In the genomic region with DNA sequence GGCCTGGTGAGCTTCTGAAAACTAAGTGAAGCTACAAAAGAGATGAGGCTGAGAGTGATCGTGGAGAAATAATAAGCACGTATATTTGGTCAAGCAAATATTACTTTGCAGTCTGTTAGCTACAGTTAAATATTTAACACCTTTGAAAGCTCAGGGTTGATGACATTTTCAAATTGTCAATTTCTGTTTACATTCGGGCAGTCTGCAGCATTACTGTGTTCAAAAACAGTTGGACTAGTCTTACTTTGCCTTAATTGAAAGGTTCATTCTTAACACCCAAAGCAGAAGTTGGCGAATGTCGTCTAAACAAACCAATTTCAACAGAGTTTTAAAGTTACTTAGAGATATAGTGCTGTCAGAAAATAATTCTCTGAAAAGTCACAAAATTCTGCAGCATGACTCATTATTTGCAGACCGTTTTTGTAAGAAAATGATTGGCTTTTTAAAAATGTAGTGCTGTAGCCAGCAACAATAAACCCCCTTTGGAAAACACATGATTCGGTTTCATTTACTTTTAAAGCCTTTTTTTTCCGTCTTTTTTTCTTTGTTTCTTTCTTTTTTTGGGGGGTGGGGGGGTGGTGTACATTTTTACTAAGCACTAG, we compare ENCODE assay signal across 13 cellular contexts.
DNase-seq lines count a peak whose midpoint lies in the region; ATAC-seq, FAIRE-seq and TF ChIP-seq lines count a peak whose summit lies in the region.
"Had no signal": no experiment of that assay in that cellular context is flagged by ENCODE, and none has a peak within 500 bp of the region (broad histone marks: within the 10 kb centered on the region; RNA-seq: fewer than 3 reads in every experiment).

No MANE protein-coding gene starts in this region.

- no peaks in the 10 kb centered on the region for H3K9me3 ChIP-seq in A549

- 7% methylated on average over 8 of the region's 8 CpGs for WGBS in A549 (ENCODE audit: missing lambda C conversion rate)

- CTCF ChIA-PET in A549 (lab: Yijun Ruan, JAX): no interaction called here

- TF ChIP-seq CTCF in A549 (IDR thresholded peaks at IDR 0.05): no peak
- no peak for TF ChIP-seq CTCF in cardiac fibroblast (IDR thresholded peaks at IDR 0.05; ENCODE audit: low read depth, low read length)
- TF ChIP-seq CTCF in natural killer cell (IDR thresholded peaks at IDR 0.05): no peak

- no peak for TF ChIP-seq EP300 in A549 (IDR thresholded peaks at IDR 0.05)

- no peaks in the 10 kb centered on the region for H3K27me3 Mint-ChIP-seq in natural killer cell (ENCODE audit: low read depth in 2 of 2)

- no peak overlapping the region for H3K27ac Mint-ChIP-seq in natural killer cell

- peak overlapping the region; percentile 63 for H3K4me2 ChIP-seq in A549

- peak overlapping the region in 1 of 2 experiments; percentile 32; a peak in 2 of 6 replicates for H3K27ac ChIP-seq in A549

- H3K36me3 Mint-ChIP-seq in natural killer cell: no peaks in the 10 kb centered on the region

- H3K4me1 ChIP-seq in A549: peaks cover 15% of the 10 kb centered on the region; the same call in 2 of the 3 replicates

- intact Hi-C loops in natural killer cell (cut with micrococcal nuclease): no loop called here

- no peak for TF ChIP-seq RAD21 in A549 (conservative IDR thresholded peaks at IDR 0.05 in 1 of 2, IDR thresholded peaks at IDR 0.05 in 1 of 2)

- H3K9me3 Mint-ChIP-seq in natural killer cell: peaks cover 0 to 2% of the 10 kb centered on the region in 2 donors

- POLR2A ChIA-PET in A549 (lab: Yijun Ruan, JAX): no interaction called here

- H3K4me3 ChIP-seq in A549: no peak overlapping the region
- H3K4me3 ChIP-seq in cardiac fibroblast (replicated peaks in 1 of 2; ENCODE audit: low read depth in 2 of 2, low read length in 2 of 2): no peak overlapping the region

- ATAC-seq in A549 (no peak), natural killer cell (no peak)
- ATAC-seq: left ventricle myocardium superior had no signal

- no peak for TF ChIP-seq POLR2A in A549 (IDR thresholded peaks at IDR 0.05; ENCODE audit: low read length)

- no peaks in the 10 kb centered on the region for H3K4me1 Mint-ChIP-seq in natural killer cell

- no peak for DNase-seq in A549 (ENCODE audit: low read depth in 1 of 2, low spot score in 1 of 2)
- DNase-seq in HS-5 (ENCODE audit: low read depth): peak; percentile 48
- DNase-seq in cardiac fibroblast (ENCODE audit: low read depth in 2 of 2): peak; percentile 64 to 79
- peak; percentile 46 for DNase-seq in kidney tubule cell (ENCODE audit: low spot score)
- no peak for DNase-seq in medulla oblongata (ENCODE audit: extremely low spot score)
- DNase-seq in stimulated activated naive CD4-positive, alpha-beta T cell treated with Interleukin-2 at 50 U/mL for 16 hours (lab: John Stamatoyannopoulos, UW): no peak
- DNase-seq in natural killer cell: no peak
- no peak for DNase-seq in inferior parietal cortex (ENCODE audit: extremely low spot score)
- DNase-seq: activated CD4-positive, CD25-positive, alpha-beta regulatory T cell treated with anti-CD3 and anti-CD28 coated beads, Interleukin-2, amount 50 U/mL, for 72 hours; DMS153; glutamatergic neuron; left ventricle myocardium superior had no signal

- H3K4me3 Mint-ChIP-seq in natural killer cell: no peak overlapping the region

- no peak for FAIRE-seq in A549 (lab: Jason Lieb, UNC)
- FAIRE-seq: A204.1 had no signal

TF ChIP-seq in A549, 52 proteins besides CTCF, POLR2A, EP300 and RAD21:
- TF ChIP-seq FOSL2 (IDR thresholded peaks at IDR 0.05) (0 out of 2 replicates have a peak, but pooled peaks have one; percentile 34), FOSL2 (CRISPR knock-in tag; IDR thresholded peaks at IDR 0.05) (peak; percentile 52), NR3C1 (IDR thresholded peaks at IDR 0.05) (no peak)

Comparison
In these comparisons a context has a peak if more than half of its experiments do, and no peak if none do; other contexts are left out.
1. DNase-seq: peak in HS-5 (single experiment), cardiac fibroblast (2 of 2) and kidney tubule cell (single experiment); none in A549 (0 of 2), medulla oblongata (single experiment), stimulated activated naive CD4-positive, alpha-beta T cell treated with Interleukin-2 at 50 U/mL for 16 hours (single experiment), natural killer cell (single experiment) and inferior parietal cortex (single experiment).